Comparison of ENCODE assay signal across 1 cellular context in the genomic region with DNA sequence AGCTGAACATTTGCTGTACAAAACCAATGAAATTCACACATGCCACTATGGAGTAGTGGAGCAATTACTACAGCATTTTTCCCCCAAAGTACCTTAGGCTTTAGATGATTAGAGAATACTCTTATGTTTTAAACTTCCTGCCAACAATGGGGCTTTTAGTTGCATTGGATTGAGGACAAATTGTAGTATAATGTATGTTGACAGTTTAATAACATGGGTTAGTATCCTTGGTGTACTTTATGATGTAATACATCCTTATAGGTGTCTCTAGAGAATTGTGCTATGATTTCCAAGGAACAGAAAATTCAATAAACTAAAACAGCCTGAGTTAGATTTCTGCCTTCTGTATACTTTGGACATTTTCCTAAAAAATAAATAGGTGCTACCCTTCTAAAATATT.
TF ChIP-seq lines count a peak whose summit lies in the region.

No MANE protein-coding gene starts in this region.

TF ChIP-seq in HEK293, 187 proteins besides CTCF, POLR2A, EP300 and RAD21 (continued from another document):
- TF ChIP-seq, protein P1, sequence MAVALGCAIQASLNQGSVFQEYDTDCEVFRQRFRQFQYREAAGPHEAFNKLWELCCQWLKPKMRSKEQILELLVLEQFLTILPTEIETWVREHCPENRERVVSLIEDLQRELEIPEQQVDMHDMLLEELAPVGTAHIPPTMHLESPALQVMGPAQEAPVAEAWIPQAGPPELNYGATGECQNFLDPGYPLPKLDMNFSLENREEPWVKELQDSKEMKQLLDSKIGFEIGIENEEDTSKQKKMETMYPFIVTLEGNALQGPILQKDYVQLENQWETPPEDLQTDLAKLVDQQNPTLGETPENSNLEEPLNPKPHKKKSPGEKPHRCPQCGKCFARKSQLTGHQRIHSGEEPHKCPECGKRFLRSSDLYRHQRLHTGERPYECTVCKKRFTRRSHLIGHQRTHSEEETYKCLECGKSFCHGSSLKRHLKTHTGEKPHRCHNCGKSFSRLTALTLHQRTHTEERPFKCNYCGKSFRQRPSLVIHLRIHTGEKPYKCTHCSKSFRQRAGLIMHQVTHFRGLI (tag by site-specific recombination; IDR thresholded peaks at IDR 0.05), result peak; percentile 16; the same call in 1 of the 2 replicates
- TF ChIP-seq, protein P2, sequence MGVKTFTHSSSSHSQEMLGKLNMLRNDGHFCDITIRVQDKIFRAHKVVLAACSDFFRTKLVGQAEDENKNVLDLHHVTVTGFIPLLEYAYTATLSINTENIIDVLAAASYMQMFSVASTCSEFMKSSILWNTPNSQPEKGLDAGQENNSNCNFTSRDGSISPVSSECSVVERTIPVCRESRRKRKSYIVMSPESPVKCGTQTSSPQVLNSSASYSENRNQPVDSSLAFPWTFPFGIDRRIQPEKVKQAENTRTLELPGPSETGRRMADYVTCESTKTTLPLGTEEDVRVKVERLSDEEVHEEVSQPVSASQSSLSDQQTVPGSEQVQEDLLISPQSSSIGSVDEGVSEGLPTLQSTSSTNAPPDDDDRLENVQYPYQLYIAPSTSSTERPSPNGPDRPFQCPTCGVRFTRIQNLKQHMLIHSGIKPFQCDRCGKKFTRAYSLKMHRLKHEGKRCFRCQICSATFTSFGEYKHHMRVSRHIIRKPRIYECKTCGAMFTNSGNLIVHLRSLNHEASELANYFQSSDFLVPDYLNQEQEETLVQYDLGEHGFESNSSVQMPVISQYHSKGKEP (tag by site-specific recombination; IDR thresholded peaks at IDR 0.05), result peak; percentile 98
- TF ChIP-seq KLF1 (tag by site-specific recombination; IDR thresholded peaks at IDR 0.05), result peak; percentile 44; the same call in 1 of the 2 replicates
- TF ChIP-seq ZNF626 (tag by site-specific recombination; IDR thresholded peaks at IDR 0.05), result peak; percentile 74; the same call in 1 of the 2 replicates
- TF ChIP-seq ZNF596 (tag by site-specific recombination; IDR thresholded peaks at IDR 0.05), result peak; percentile 76
- peak; percentile 65 for TF ChIP-seq ZBTB8A (tag by site-specific recombination; IDR thresholded peaks at IDR 0.05)
- TF ChIP-seq MZF1 (tag by site-specific recombination; IDR thresholded peaks at IDR 0.05; ENCODE audit: borderline replicate concordance), result peak; percentile 93
- peak; percentile 72; the same call in 1 of the 2 replicates for TF ChIP-seq REPIN1 (tag by site-specific recombination; IDR thresholded peaks at IDR 0.05; ENCODE audit: low read depth)
- TF ChIP-seq, protein P3, sequence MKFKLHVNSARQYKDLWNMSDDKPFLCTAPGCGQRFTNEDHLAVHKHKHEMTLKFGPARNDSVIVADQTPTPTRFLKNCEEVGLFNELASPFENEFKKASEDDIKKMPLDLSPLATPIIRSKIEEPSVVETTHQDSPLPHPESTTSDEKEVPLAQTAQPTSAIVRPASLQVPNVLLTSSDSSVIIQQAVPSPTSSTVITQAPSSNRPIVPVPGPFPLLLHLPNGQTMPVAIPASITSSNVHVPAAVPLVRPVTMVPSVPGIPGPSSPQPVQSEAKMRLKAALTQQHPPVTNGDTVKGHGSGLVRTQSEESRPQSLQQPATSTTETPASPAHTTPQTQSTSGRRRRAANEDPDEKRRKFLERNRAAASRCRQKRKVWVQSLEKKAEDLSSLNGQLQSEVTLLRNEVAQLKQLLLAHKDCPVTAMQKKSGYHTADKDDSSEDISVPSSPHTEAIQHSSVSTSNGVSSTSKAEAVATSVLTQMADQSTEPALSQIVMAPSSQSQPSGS (tag by site-specific recombination; IDR thresholded peaks at IDR 0.05; ENCODE audit: low read depth), result peak; percentile 79
- TF ChIP-seq ZNF510 (tag by site-specific recombination; IDR thresholded peaks at IDR 0.05; ENCODE audit: insufficient replicate concordance), result no peak
- TF ChIP-seq ZNF501 (tag by site-specific recombination; IDR thresholded peaks at IDR 0.05), result peak; percentile 86
- peak; percentile 93 for TF ChIP-seq GLI2 (tag by site-specific recombination; IDR thresholded peaks at IDR 0.05; ENCODE audit: borderline replicate concordance, low read depth)
- no peak for TF ChIP-seq ZFP37 (tag by site-specific recombination; IDR thresholded peaks at IDR 0.05)
- peak; percentile 55; the same call in 1 of the 2 replicates for TF ChIP-seq ZNF549 (tag by site-specific recombination; IDR thresholded peaks at IDR 0.05)
- TF ChIP-seq, protein P4, sequence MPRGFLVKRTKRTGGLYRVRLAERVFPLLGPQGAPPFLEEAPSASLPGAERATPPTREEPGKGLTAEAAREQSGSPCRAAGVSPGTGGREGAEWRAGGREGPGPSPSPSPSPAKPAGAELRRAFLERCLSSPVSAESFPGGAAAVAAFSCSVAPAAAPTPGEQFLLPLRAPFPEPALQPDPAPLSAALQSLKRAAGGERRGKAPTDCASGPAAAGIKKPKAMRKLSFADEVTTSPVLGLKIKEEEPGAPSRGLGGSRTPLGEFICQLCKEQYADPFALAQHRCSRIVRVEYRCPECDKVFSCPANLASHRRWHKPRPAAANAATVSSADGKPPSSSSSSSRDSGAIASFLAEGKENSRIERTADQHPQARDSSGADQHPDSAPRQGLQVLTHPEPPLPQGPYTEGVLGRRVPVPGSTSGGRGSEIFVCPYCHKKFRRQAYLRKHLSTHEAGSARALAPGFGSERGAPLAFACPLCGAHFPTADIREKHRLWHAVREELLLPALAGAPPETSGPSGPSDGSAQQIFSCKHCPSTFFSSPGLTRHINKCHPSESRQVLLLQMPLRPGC (tag by site-specific recombination; IDR thresholded peaks at IDR 0.05), result peak; percentile 97
- peak; percentile 95 for TF ChIP-seq BCL11A (tag by site-specific recombination; IDR thresholded peaks at IDR 0.05; ENCODE audit: low read depth)
- no peak for TF ChIP-seq ZNF350 (tag by site-specific recombination; IDR thresholded peaks at IDR 0.05)
- TF ChIP-seq YY2 (tag by site-specific recombination; IDR thresholded peaks at IDR 0.05), result no peak
- TF ChIP-seq, protein P5, sequence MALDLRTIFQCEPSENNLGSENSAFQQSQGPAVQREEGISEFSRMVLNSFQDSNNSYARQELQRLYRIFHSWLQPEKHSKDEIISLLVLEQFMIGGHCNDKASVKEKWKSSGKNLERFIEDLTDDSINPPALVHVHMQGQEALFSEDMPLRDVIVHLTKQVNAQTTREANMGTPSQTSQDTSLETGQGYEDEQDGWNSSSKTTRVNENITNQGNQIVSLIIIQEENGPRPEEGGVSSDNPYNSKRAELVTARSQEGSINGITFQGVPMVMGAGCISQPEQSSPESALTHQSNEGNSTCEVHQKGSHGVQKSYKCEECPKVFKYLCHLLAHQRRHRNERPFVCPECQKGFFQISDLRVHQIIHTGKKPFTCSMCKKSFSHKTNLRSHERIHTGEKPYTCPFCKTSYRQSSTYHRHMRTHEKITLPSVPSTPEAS (tag by site-specific recombination; IDR thresholded peaks at IDR 0.05), result peak; percentile 59
- TF ChIP-seq, protein P6, sequence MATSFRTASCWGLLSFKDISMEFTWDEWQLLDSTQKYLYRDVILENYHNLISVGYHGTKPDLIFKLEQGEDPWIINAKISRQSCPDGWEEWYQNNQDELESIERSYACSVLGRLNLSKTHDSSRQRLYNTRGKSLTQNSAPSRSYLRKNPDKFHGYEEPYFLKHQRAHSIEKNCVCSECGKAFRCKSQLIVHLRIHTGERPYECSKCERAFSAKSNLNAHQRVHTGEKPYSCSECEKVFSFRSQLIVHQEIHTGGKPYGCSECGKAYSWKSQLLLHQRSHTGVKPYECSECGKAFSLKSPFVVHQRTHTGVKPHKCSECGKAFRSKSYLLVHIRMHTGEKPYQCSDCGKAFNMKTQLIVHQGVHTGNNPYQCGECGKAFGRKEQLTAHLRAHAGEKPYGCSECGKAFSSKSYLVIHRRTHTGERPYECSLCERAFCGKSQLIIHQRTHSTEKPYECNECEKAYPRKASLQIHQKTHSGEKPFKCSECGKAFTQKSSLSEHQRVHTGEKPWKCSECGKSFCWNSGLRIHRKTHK (tag by site-specific recombination; IDR thresholded peaks at IDR 0.05), result no peak
TF ChIP-seq in HEK293: peak in this region for 69.
